Comparison of ENCODE assay signal across 27 cellular contexts in genomic region chr12:32030676-32031075, GRCh38.
"Had no signal": no experiment of that assay in that cellular context is flagged by ENCODE, and none has a peak within 500 bp of the region (broad histone marks: within the 10 kb centered on the region; RNA-seq: fewer than 3 reads in every experiment).

No MANE protein-coding gene starts in this region.

- H3K4me1 ChIP-seq: left lung, lower lobe of right lung, pancreas, prostate gland, tibial nerve, uterus had no signal

- H3K36me3 ChIP-seq: left lung, lower lobe of right lung, pancreas, prostate gland, tibial nerve, uterus had no signal

- H3K4me3 Mint-ChIP-seq: naive thymus-derived CD4-positive, alpha-beta T cell; natural killer cell treated with Interleukin-12 subunit alpha and Interleukin-12 subunit beta and Interleukin-15 and Interleukin-18, amount 100 ng/mL, for 72 hours; neural crest cell; stimulated activated naive CD8-positive, alpha-beta T cell treated with anti-CD3 and anti-CD28 coated beads, Interleukin-15, amount 100 ng/mL, for 72 hours; type B pancreatic cell had no signal

- H3K36me3 Mint-ChIP-seq: natural killer cell treated with Interleukin-12 subunit alpha and Interleukin-12 subunit beta and Interleukin-15 and Interleukin-18, amount 100 ng/mL, for 72 hours had no signal

- H3K79me2 ChIP-seq: hepatocyte had no signal

- H3K27me3 Mint-ChIP-seq: naive thymus-derived CD4-positive, alpha-beta T cell; stimulated activated naive CD8-positive, alpha-beta T cell treated with anti-CD3 and anti-CD28 coated beads, Interleukin-15, amount 100 ng/mL, for 72 hours had no signal

- H3K4me3 ChIP-seq: hepatocyte, left lung, lower lobe of right lung, mucosa of descending colon, pancreas, prostate gland, skin epidermis, tibial nerve, uterus had no signal

- ATAC-seq: left colon; left lung; mucosa of descending colon; naive thymus-derived CD4-positive, alpha-beta T cell; natural killer cell treated with Interleukin-12 subunit alpha and Interleukin-12 subunit beta and Interleukin-15 and Interleukin-18, amount 100 ng/mL, for 72 hours; pancreas; sciatic nerve; stimulated activated naive CD8-positive, alpha-beta T cell treated with anti-CD3 and anti-CD28 coated beads, Interleukin-15, amount 100 ng/mL, for 72 hours had no signal

- H3K9me3 ChIP-seq: left lung, lower lobe of right lung, mucosa of descending colon, pancreas, prostate gland, tibial nerve, uterus had no signal

- DNase-seq: left colon; left lung; lower lobe of right lung; midbrain; mucosa of descending colon; naive thymus-derived CD4-positive, alpha-beta T cell; nucleus accumbens; pancreas; posterior cingulate gyrus; right cardiac atrium; stimulated activated CD4-positive, alpha-beta T cell treated with anti-CD3 and anti-CD28 coated beads, Interleukin-12 subunit alpha, Interleukin-12 subunit beta, amount 100 ng/mL, for 4 hours; stimulated activated CD4-positive, alpha-beta T cell treated with anti-CD3 and anti-CD28 coated beads, Interleukin-15, amount 100 ng/mL, for 24 hours; stimulated activated CD4-positive, alpha-beta T cell treated with anti-CD3 and anti-CD28 coated beads, Interleukin-2, amount 100 ng/mL, for 24 hours; stimulated activated CD4-positive, alpha-beta T cell treated with anti-CD3 and anti-CD28 coated beads, Interleukin-4, amount 100 ng/mL, for 1 hour; stimulated activated naive CD4-positive, alpha-beta T cell treated with Interleukin-2 at 50 U/mL for 16 hours; stimulated activated naive CD8-positive, alpha-beta T cell treated with anti-CD3 and anti-CD28 coated beads, Interleukin-15, amount 100 ng/mL, for 72 hours; substantia nigra; uterus had no signal

- H3K4me2 ChIP-seq: hepatocyte had no signal

- FAIRE-seq: keratinocyte, pancreas had no signal

- H3K27me3 ChIP-seq: hepatocyte, left lung, pancreas, tibial nerve, uterus had no signal

- H3K27ac ChIP-seq: hepatocyte, left lung, lower lobe of right lung, pancreas, prostate gland, skin epidermis, tibial nerve, uterus had no signal

- H3K4me1 Mint-ChIP-seq: neural crest cell had no signal

- H3K9me3 Mint-ChIP-seq: natural killer cell treated with Interleukin-12 subunit alpha and Interleukin-12 subunit beta and Interleukin-15 and Interleukin-18, amount 100 ng/mL, for 72 hours; neural crest cell; stimulated activated naive CD8-positive, alpha-beta T cell treated with anti-CD3 and anti-CD28 coated beads, Interleukin-15, amount 100 ng/mL, for 72 hours had no signal

- H2AFZ ChIP-seq: hepatocyte had no signal

- H3K27ac Mint-ChIP-seq: stimulated activated naive CD8-positive, alpha-beta T cell treated with anti-CD3 and anti-CD28 coated beads, Interleukin-15, amount 100 ng/mL, for 72 hours; type B pancreatic cell had no signal
